ENCODE assay signal across 23 cellular contexts in genomic region chr10:128570596-128570995, GRCh38.
DNase-seq lines count a peak whose midpoint lies in the region; ATAC-seq, FAIRE-seq and TF ChIP-seq lines count a peak whose summit lies in the region.
"Had no signal": no experiment of that assay in that cellular context is flagged by ENCODE, and none has a peak within 500 bp of the region (broad histone marks: within the 10 kb centered on the region; RNA-seq: fewer than 3 reads in every experiment).

No MANE protein-coding gene starts in this region.

- no peaks in the 10 kb centered on the region for H3K9me3 Mint-ChIP-seq in nephron
- H3K9me3 Mint-ChIP-seq: CD4-positive, alpha-beta T cell; CD8-positive, alpha-beta T cell had no signal

- H4K91ac ChIP-seq in H1 (replicated peaks; ENCODE audit: insufficient read length, low read length): no peak overlapping the region

- H3K4me2 ChIP-seq in H1 (ENCODE audit: insufficient read depth in 1 of 2, low read depth in 2 of 2, low read length in 2 of 2): no peak overlapping the region
- H3K4me2 ChIP-seq: A549; BLaER1 treated with 17β-estradiol and CSF1 and Interleukin-3, amounts not matched to agents 10 nM and 100 nM had no signal

- no peak overlapping the region for H3K23ac ChIP-seq in H1 (ENCODE audit: insufficient read length)

- CTCF ChIA-PET in H1 (lab: Charles Lee; ENCODE audit: partially characterized antibody): interaction anchor here (1.0 to 4.0 kb wide), 10 partner anchors 12 to 303 kb away, joined by 3 to 18 read pairs (median 6); no protein-coding TSS in a partner anchor

- H3K4me1 ChIP-seq in heart left ventricle (peaks cover 0 to 9% (median 0%) of the 10 kb centered on the region in 12 donors), H1 (replicated peaks in 1 of 4; ENCODE audit: control insufficient read depth in 3 of 4, insufficient read depth in 4 of 4, low read length in 3 of 4) (no peaks in the 10 kb centered on the region; a peak in 1 of 7 replicates)
- H3K4me1 ChIP-seq: A549, Caco-2 had no signal

- POLR2A ChIA-PET in H1 (lab: Charles Lee; ENCODE audit: partially characterized antibody): no interaction called here

- TF ChIP-seq EP300 in H1 (IDR thresholded peaks at IDR 0.05; ENCODE audit: borderline replicate concordance in 1 of 2, low read depth in 2 of 2, low read length in 2 of 2): no peak

- H3K36me3 Mint-ChIP-seq in nephron (ENCODE audit: low read depth): no peaks in the 10 kb centered on the region
- H3K36me3 Mint-ChIP-seq: CD8-positive, alpha-beta T cell had no signal

- H3K27ac ChIP-seq in heart left ventricle (no peak overlapping the region), H1 (ENCODE audit: low read depth, low read length) (no peak overlapping the region)
- H3K27ac ChIP-seq: 22Rv1; A549; BLaER1 treated with 17β-estradiol and CSF1 and Interleukin-3, amounts not matched to agents 10 nM and 100 nM; C4-2B had no signal

- no peak overlapping the region for H3K9ac ChIP-seq in H1 (replicated peaks in 1 of 4; ENCODE audit: extremely low read depth in 1 of 4, low read depth in 3 of 4, low read length in 3 of 4)
- H3K9ac ChIP-seq: BLaER1 treated with 17β-estradiol and CSF1 and Interleukin-3, amounts not matched to agents 10 nM and 100 nM had no signal

- H2AFZ ChIP-seq in H1 (ENCODE audit: low read length): no peak overlapping the region

- no peak overlapping the region; the same call in 1 of the 2 replicates for H4K8ac ChIP-seq in H1 (ENCODE audit: extremely low read depth, insufficient read depth, low read length)

- H3K36me3 ChIP-seq in heart left ventricle: no peaks in the 10 kb centered on the region
- H3K36me3 ChIP-seq in H1 (ENCODE audit: control insufficient read depth in 2 of 4, insufficient read depth in 4 of 4, low read length in 3 of 4): no peaks in the 10 kb centered on the region
- H3K36me3 ChIP-seq: BLaER1 treated with 17β-estradiol and CSF1 and Interleukin-3, amounts not matched to agents 10 nM and 100 nM had no signal

- H3K18ac ChIP-seq in H1 (ENCODE audit: extremely low read depth, low read length): no peak overlapping the region

- H2BK12ac ChIP-seq in H1 (ENCODE audit: low read depth, low read length): peak overlapping the region; percentile 51; the same call in 1 of the 2 replicates

- no peak overlapping the region for H2BK120ac ChIP-seq in H1 (replicated peaks; ENCODE audit: low read depth, low read length)

- H4K5ac ChIP-seq in H1 (ENCODE audit: insufficient read length, low read depth, low read length): no peak overlapping the region

- no peaks in the 10 kb centered on the region for H3K23me2 ChIP-seq in H1 (ENCODE audit: low read depth, low read length)

- no peak overlapping the region for H2AK5ac ChIP-seq in H1 (ENCODE audit: low read depth, low read length)

- H2BK15ac ChIP-seq in H1 (ENCODE audit: low read length): no peak overlapping the region; the same call in 1 of the 2 replicates

- no peak overlapping the region for H3K56ac ChIP-seq in H1 (replicated peaks; ENCODE audit: insufficient read length, low read depth, low read length)

- H3K4me3 ChIP-seq in heart left ventricle (no peak overlapping the region), H1 (ENCODE audit: extremely low read depth in 1 of 4, insufficient read depth in 2 of 4, low read depth in 3 of 4, low read length in 4 of 4) (no peak overlapping the region)
- H3K4me3 ChIP-seq: A549; BLaER1 treated with 17β-estradiol and CSF1 and Interleukin-3, amounts not matched to agents 10 nM and 100 nM had no signal

- H3K9me3 ChIP-seq in heart left ventricle (no peaks in the 10 kb centered on the region), H1 (ENCODE audit: insufficient read depth in 2 of 2, low read depth in 1 of 2, low read length in 1 of 2) (no peaks in the 10 kb centered on the region)
- H3K9me3 ChIP-seq: A549; BLaER1 treated with 17β-estradiol and CSF1 and Interleukin-3, amounts not matched to agents 10 nM and 100 nM; Caco-2 had no signal

- H3K79me1 ChIP-seq in H1 (ENCODE audit: low read depth, low read length): no peaks in the 10 kb centered on the region

- no peak overlapping the region for H3K4me3 Mint-ChIP-seq in nephron
- H3K4me3 Mint-ChIP-seq: B cell; CD4-positive, alpha-beta T cell; CD8-positive, alpha-beta T cell had no signal

- TF ChIP-seq CTCF in heart left ventricle (IDR thresholded peaks at IDR 0.05) (no peak), H1 (IDR thresholded peaks at IDR 0.05; ENCODE audit: control extremely low read depth in 1 of 3, insufficient read depth in 1 of 3, low read depth in 1 of 3, low read length in 3 of 3) (no peak), nephron (IDR thresholded peaks at IDR 0.05; ENCODE audit: unreplicated experiment in 3 of 3) (no peak)

- WGBS in heart left ventricle, 4 donors: 86 to 94% (median 89%) methylated on average over 6 to 9 of the region's 9 CpGs
- WGBS in H1 (ENCODE audit: extremely low coverage in 1 of 2, insufficient coverage in 1 of 2, insufficient read length in 1 of 2, insufficient replicate concordance in 2 of 2, low coverage in 1 of 2, low lambda C conversion rate in 2 of 2, missing lambda C conversion rate in 1 of 2), 2 experiments: 89% methylated on average over 4 of the region's 9 CpGs; no CpG with 5 or more reads in 1 of the 2 experiments

- no peaks in the 10 kb centered on the region for H4K20me1 ChIP-seq in H1 (replicated peaks in 1 of 2; ENCODE audit: control insufficient read depth in 1 of 2, insufficient read depth in 2 of 2, low read length in 2 of 2)
- H4K20me1 ChIP-seq: BLaER1 treated with 17β-estradiol and CSF1 and Interleukin-3, amounts not matched to agents 10 nM and 100 nM had no signal

- no peak for TF ChIP-seq RAD21 in H1 (IDR thresholded peaks at IDR 0.05 in 1 of 2, conservative IDR thresholded peaks at IDR 0.05 in 1 of 2; ENCODE audit: low read depth in 2 of 2, low read length in 2 of 2)

- peaks cover 63% of the 10 kb centered on the region for H3K4me1 Mint-ChIP-seq in nephron
- H3K4me1 Mint-ChIP-seq: B cell had no signal

- no peak overlapping the region for H3K14ac ChIP-seq in H1 (ENCODE audit: insufficient read length)

- intact Hi-C loops in cardiac septum (cut with DNase I) (no loop called here), heart left ventricle (cut with DNase I) (no loop called here)

- H2BK20ac ChIP-seq in H1 (ENCODE audit: low read length): no peak overlapping the region

- H3K79me2 ChIP-seq in H1 (ENCODE audit: control insufficient read depth in 1 of 2, insufficient read depth in 2 of 2, low read length in 2 of 2): no peaks in the 10 kb centered on the region

- ATAC-seq in heart left ventricle: no peak
- no peak for ATAC-seq in HG03442 (IDR thresholded peaks at IDR 0.05; ENCODE audit: unreplicated experiment)
- ATAC-seq: A549; CD8-positive, alpha-beta T cell had no signal

- H2BK5ac ChIP-seq in H1 (ENCODE audit: low read depth, low read length): no peak overlapping the region; the same call in 1 of the 2 replicates

- H3K27ac Mint-ChIP-seq in nephron: peak overlapping the region in 2 of 3 experiments; percentile 37 to 51
- H3K27ac Mint-ChIP-seq: B cell; CD4-positive, alpha-beta T cell; CD8-positive, alpha-beta T cell had no signal

- TF ChIP-seq POLR2A in heart left ventricle (IDR thresholded peaks at IDR 0.05): no peak
- TF ChIP-seq POLR2A in H1 (IDR thresholded peaks at IDR 0.05; ENCODE audit: control extremely low read depth in 1 of 2, low read depth in 2 of 2, low read length in 2 of 2): no peak

- FAIRE-seq in H1 (lab: Jason Lieb, UNC): no peak
- FAIRE-seq: A549, D721Med, G401.6, GM12891, GM19239 had no signal

- peaks cover 32% of the 10 kb centered on the region for H3K27me3 Mint-ChIP-seq in nephron (ENCODE audit: low read depth)
- H3K27me3 Mint-ChIP-seq: B cell; CD4-positive, alpha-beta T cell had no signal

- DNase-seq in cardiac septum (ENCODE audit: low spot score) (peak; percentile 60), heart left ventricle (no peak), H1 (ENCODE audit: low read depth in 1 of 2, low spot score in 2 of 2) (no peak), LoVo (ENCODE audit: low spot score) (no peak)
- no peak for DNase-seq in activated naive CD4-positive, alpha-beta T cell (lab: John Stamatoyannopoulos, UW)
- DNase-seq: AML-193; Caco-2; Calu3; CD4-positive, alpha-beta T cell; CD8-positive, alpha-beta T cell; DMS79 treated with DMSO at 0.1 percent for 48 hours; GF-D8 had no signal

- peaks cover 0 to 15% (median 0%) of the 10 kb centered on the region in 9 donors for H3K27me3 ChIP-seq in heart left ventricle
- H3K27me3 ChIP-seq in H1 (replicated peaks in 1 of 4; ENCODE audit: control insufficient read depth in 3 of 4, extremely low read depth in 1 of 4, insufficient read depth in 3 of 4, low read length in 3 of 4): no peaks in the 10 kb centered on the region; a peak in 1 of 7 replicates
- H3K27me3 ChIP-seq: BLaER1 treated with 17β-estradiol and CSF1 and Interleukin-3, amounts not matched to agents 10 nM and 100 nM had no signal

- H3K4ac ChIP-seq in H1 (replicated peaks; ENCODE audit: insufficient read length, low read depth, low read length): no peak overlapping the region

TF ChIP-seq in H1, 55 proteins besides CTCF, POLR2A, EP300 and RAD21 (continues in another document):
- TF ChIP-seq SAP30 (IDR thresholded peaks at IDR 0.05; ENCODE audit: insufficient read depth, insufficient replicate concordance, low read length) (no peak), USF2 (IDR thresholded peaks at IDR 0.05; ENCODE audit: low read length) (no peak), JUN (IDR thresholded peaks at IDR 0.05; ENCODE audit: low read depth, low read length) (no peak), KDM4A (IDR thresholded peaks at IDR 0.05; ENCODE audit: low read depth, low read length, severe bottlenecking) (no peak), NANOG (IDR thresholded peaks at IDR 0.05; ENCODE audit: insufficient read depth, low read depth, low read length, poor library complexity, severe bottlenecking) (no peak), CTBP2 (IDR thresholded peaks at IDR 0.05; ENCODE audit: borderline replicate concordance, insufficient read depth, insufficient read length, low read length) (no peak), CBX8 (IDR thresholded peaks at IDR 0.05; ENCODE audit: borderline replicate concordance, low read depth, low read length) (no peak), TAF7 (optimal IDR thresholded peaks at IDR 0.05; ENCODE audit: borderline replicate concordance, low read depth, low read length) (no peak), RNF2 (IDR thresholded peaks at IDR 0.05; ENCODE audit: borderline replicate concordance, low read depth, low read length, missing control alignments, poor library complexity, severe bottlenecking) (no peak), BCL11A (IDR thresholded peaks at IDR 0.05; ENCODE audit: low read depth in 2 of 2, low read length in 2 of 2) (no peak), SIRT6 (IDR thresholded peaks at IDR 0.05; ENCODE audit: low read length) (no peak), CREB1 (IDR thresholded peaks at IDR 0.05) (no peak)
